In the genomic region with DNA sequence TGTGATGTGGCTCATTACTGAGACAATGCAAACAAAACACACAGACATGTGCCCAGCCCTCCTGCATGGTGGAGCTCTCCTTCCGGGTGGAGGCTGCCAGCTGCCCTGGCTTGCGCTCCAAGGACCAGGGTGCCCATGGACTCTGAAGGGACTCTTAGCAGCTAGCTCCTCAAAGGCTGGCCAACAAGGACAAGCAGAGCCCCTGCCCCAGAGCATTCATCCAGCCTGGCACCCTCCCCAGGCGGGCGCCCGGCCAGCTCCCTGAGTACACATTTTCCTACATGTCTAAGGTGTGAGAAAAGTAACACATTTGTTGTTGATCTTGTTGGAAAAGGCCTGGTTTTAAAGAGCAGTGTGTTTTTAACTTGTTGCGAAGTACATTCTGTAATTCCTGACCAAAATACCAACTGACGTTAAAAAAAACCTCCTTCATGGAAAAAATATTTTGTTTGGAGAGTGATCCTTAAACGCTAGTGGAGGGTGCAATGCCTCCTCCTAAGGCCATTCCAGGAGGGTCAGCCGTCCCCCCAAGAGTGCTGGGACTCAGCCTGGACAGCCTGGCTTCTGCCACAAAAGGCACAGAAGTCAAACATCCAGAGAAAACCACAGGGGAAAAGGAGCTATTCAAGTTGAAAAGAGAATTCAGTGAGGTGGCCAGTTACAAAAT, we compare ENCODE assay signal across 13 cellular contexts.
DNase-seq lines count a peak whose midpoint lies in the region; TF ChIP-seq lines count a peak whose summit lies in the region.
"Had no signal": no experiment of that assay in that cellular context is flagged by ENCODE, and none has a peak within 500 bp of the region (broad histone marks: within the 10 kb centered on the region; RNA-seq: fewer than 3 reads in every experiment).

No MANE protein-coding gene starts in this region.

- H3K9me3 ChIP-seq in left ventricle myocardium inferior (replicated peaks), result no peaks in the 10 kb centered on the region
- H3K9me3 ChIP-seq: BE2C had no signal

- no peaks in the 10 kb centered on the region for H3K36me3 ChIP-seq in left ventricle myocardium inferior
- H3K36me3 ChIP-seq in rectal smooth muscle tissue (ENCODE audit: control insufficient read depth, insufficient read depth, low read length), result no peaks in the 10 kb centered on the region
- H3K36me3 ChIP-seq: BE2C had no signal

- TF ChIP-seq CTCF in astrocyte of the spinal cord (IDR thresholded peaks at IDR 0.05; ENCODE audit: low read depth, low read length) (no peak), left ventricle myocardium inferior (IDR thresholded peaks at IDR 0.05; ENCODE audit: borderline replicate concordance) (no peak)

- no peak overlapping the region for H3K4me3 ChIP-seq in astrocyte of the spinal cord (ENCODE audit: low read depth, low read length)
- H3K4me3 ChIP-seq in left ventricle myocardium inferior, result no peak overlapping the region
- H3K4me3 ChIP-seq in rectal smooth muscle tissue (ENCODE audit: low read length), result no peak overlapping the region
- H3K4me3 ChIP-seq: GM12878 had no signal

- intact Hi-C loops in left ventricle myocardium inferior (cut with micrococcal nuclease), result no loop called here

- DNase-seq in EH (ENCODE audit: low read depth) (peak; percentile 21), astrocyte of the spinal cord (ENCODE audit: low read depth, low spot score) (peak; percentile 51), left ventricle myocardium inferior (peak; percentile 82), MV-4-11 (lab: John Stamatoyannopoulos, UW) (no peak), NCI-H2107 (lab: John Stamatoyannopoulos, UW) (no peak), OCI-M2 (lab: John Stamatoyannopoulos, UW; ENCODE audit: unreplicated experiment) (no peak), SW480 (ENCODE audit: low spot score) (no peak)
- DNase-seq: activated gamma-delta T cell, BE2C, NCI-H2227 treated with DMSO at 0.1 percent for 48 hours, T-helper 9 cell had no signal

- in situ Hi-C loops in astrocyte of the spinal cord (cut with HindIII; ENCODE audit: low sequenced_read_pairs), result no loop called here

- H3K9ac ChIP-seq in rectal smooth muscle tissue (ENCODE audit: low read length), result no peak overlapping the region

- H3K4me1 ChIP-seq in left ventricle myocardium inferior (peaks cover 64% of the 10 kb centered on the region), rectal smooth muscle tissue (ENCODE audit: control insufficient read depth, insufficient read depth, low read length) (peaks cover 20% of the 10 kb centered on the region)
- H3K4me1 ChIP-seq: BE2C had no signal

- H3K27me3 ChIP-seq in left ventricle myocardium inferior (ENCODE audit: low read depth) (peaks cover 17% of the 10 kb centered on the region), rectal smooth muscle tissue (ENCODE audit: control insufficient read depth, insufficient read depth, low read length) (no peaks in the 10 kb centered on the region)

- H3K27ac ChIP-seq in left ventricle myocardium inferior (replicated peaks), result peak overlapping the region; percentile 94
- peak overlapping the region; percentile 70 for H3K27ac ChIP-seq in rectal smooth muscle tissue (ENCODE audit: low read depth, low read length)

Comparison
In these comparisons a context has a peak if more than half of its experiments do, and no peak if none do; other contexts are left out.
1. DNase-seq: peak in EH (single experiment), astrocyte of the spinal cord (single experiment) and left ventricle myocardium inferior (single experiment); none in MV-4-11 (single experiment), NCI-H2107 (single experiment), OCI-M2 (single experiment) and SW480 (single experiment).